ENCODE assay signal across 8 cellular contexts in genomic region chr11:119363874-119364590, GRCh38. TPM values are rescaled to one million over a fixed set of nuclear protein-coding genes. Genes with fewer than 3 reads are reported as not detected.
DNase-seq lines count a peak whose midpoint lies in the region; ATAC-seq, FAIRE-seq and TF ChIP-seq lines count a peak whose summit lies in the region.

No MANE protein-coding gene starts in this region.

- no peak for TF ChIP-seq CTCF in HFFc6 (IDR thresholded peaks at IDR 0.05)
- TF ChIP-seq CTCF in body of pancreas (IDR thresholded peaks at IDR 0.05): peak in 1 of 7 experiments; percentile 17

- TF ChIP-seq POLR2A in body of pancreas (IDR thresholded peaks at IDR 0.05): peak in 2 of 3 donors; percentile 41 to 44

- no peaks in the 10 kb centered on the region; the same call in 1 of the 2 replicates for H3K36me3 Mint-ChIP-seq in HFFc6 (ENCODE audit: low read depth)

- H3K4me1 ChIP-seq in BLaER1 (peaks cover 89% of the 10 kb centered on the region), body of pancreas (peaks cover 66% of the 10 kb centered on the region), small intestine (ENCODE audit: control insufficient read depth in 2 of 2, insufficient read depth in 1 of 2, low read depth in 1 of 2, low read length in 1 of 2) (peaks cover 7 to 10% of the 10 kb centered on the region in 2 donors)

- no peak for DNase-seq in HFFc6
- peak; percentile 24 for DNase-seq in T-helper 22 cell (ENCODE audit: low read depth)
- peak; percentile 64 to 77 (median 70) for DNase-seq in body of pancreas
- DNase-seq in iPS-NIHi7 (ENCODE audit: extremely low spot score): peak; percentile 87
- peak; percentile 71 for DNase-seq in small intestine

- H3K4me1 Mint-ChIP-seq in HFFc6 (ENCODE audit: low read depth): peaks cover 48% of the 10 kb centered on the region

- 2 to 20% methylated on average over 10 to 54 of the region's 88 CpGs for WGBS in body of pancreas, 2 donors
- 1 to 5% (median 3%) methylated on average over 30 to 88 of the region's 88 CpGs for WGBS in small intestine, 3 donors

- no peak for FAIRE-seq in small intestine (lab: Jason Lieb, UNC)

- no peak overlapping the region for H3K27ac Mint-ChIP-seq in HFFc6

- peak overlapping the region; percentile 78 for H3K4me3 Mint-ChIP-seq in HFFc6

- H3K27me3 ChIP-seq in BLaER1 (peaks cover 22% of the 10 kb centered on the region), body of pancreas (no peaks in the 10 kb centered on the region), small intestine (ENCODE audit: control insufficient read depth in 2 of 2, insufficient read depth in 2 of 2, low read length in 2 of 2) (no peaks in the 10 kb centered on the region)

- H4K20me1 ChIP-seq in BLaER1: 0 out of 2 replicates have a peak, but pooled peaks cover 8% of the 10 kb centered on the region

- no peaks in the 10 kb centered on the region for H3K9me3 ChIP-seq in BLaER1
- no peaks in the 10 kb centered on the region for H3K9me3 ChIP-seq in body of pancreas
- no peaks in the 10 kb centered on the region for H3K9me3 ChIP-seq in small intestine (ENCODE audit: control insufficient read depth, low read depth)

- intact Hi-C loops in body of pancreas (cut with DNase I): no loop called here

- H3K4me2 ChIP-seq in BLaER1: peak overlapping the region; percentile 83

- no peaks in the 10 kb centered on the region for H3K9me3 Mint-ChIP-seq in HFFc6

- peaks cover 8% of the 10 kb centered on the region for H3K27me3 Mint-ChIP-seq in HFFc6 (ENCODE audit: insufficient read depth)

- peaks cover under 1% of the 10 kb centered on the region; the same call in 1 of the 2 replicates for H3K36me3 ChIP-seq in BLaER1
- peaks cover 0 to under 1% of the 10 kb centered on the region in 2 donors for H3K36me3 ChIP-seq in body of pancreas (replicated peaks in 1 of 2; ENCODE audit: insufficient read depth in 1 of 2, low read depth in 2 of 2)
- H3K36me3 ChIP-seq in small intestine (ENCODE audit: control insufficient read depth in 2 of 2, insufficient read depth in 2 of 2, low read length in 2 of 2): peaks cover 0 to 3% of the 10 kb centered on the region in 2 donors

- H3K4me3 ChIP-seq in BLaER1 (peak overlapping the region; percentile 64), body of pancreas (peak overlapping the region in 1 of 2 donors; percentile 47), small intestine (ENCODE audit: low read depth in 1 of 2, low read length in 2 of 2) (peak overlapping the region; percentile 27 to 78)

- H3K27ac ChIP-seq in BLaER1 (0 out of 2 replicates have a peak overlapping the region, but pooled peaks have one; percentile 35), body of pancreas (peak overlapping the region; percentile 52 to 95 (median 82)), small intestine (ENCODE audit: low read depth in 1 of 2, low read length in 1 of 2) (peak overlapping the region; percentile 16 to 88)

- ATAC-seq in body of pancreas (peak; percentile 59), HG02885 (IDR thresholded peaks at IDR 0.05; ENCODE audit: poor library complexity, unreplicated experiment) (no peak), HG02938 (IDR thresholded peaks at IDR 0.05; ENCODE audit: unreplicated experiment) (no peak)

- H3K9ac ChIP-seq in BLaER1: no peak overlapping the region; the same call in 1 of the 2 replicates

RNA-seq across cellular contexts. Expression of gene USP2, which starts 17.5 kb away (rescaled TPM):
- total RNA-seq in HFFc6 (2021; fragmentation: NEBNext Ultra II Directional; extraction: Animal tissue kit (Norgen Biotek cat#: 25700)): under 1 TPM; 0.32 to 0.71 (median 0.49) TPM
- total RNA-seq in body of pancreas: 10 to 100 TPM in 1 of 2 donors, 1 to 10 TPM in 1; 3.9 to 19.4 TPM
- polyA plus RNA-seq in small intestine: 10 to 100 TPM in 2 of 3 donors, 1 to 10 TPM in 1; 5.2 to 19.5 (median 15.4) TPM

RNA-seq across cellular contexts. Expression of gene MFRP, which starts 17.5 kb away (rescaled TPM):
- total RNA-seq in HFFc6 (2021; fragmentation: NEBNext Ultra II Directional; extraction: Animal tissue kit (Norgen Biotek cat#: 25700)): not detected
- under 1 TPM in 1 of 2 donors, not detected in 1; 0.52 TPM for total RNA-seq in body of pancreas
- polyA plus RNA-seq in small intestine: under 1 TPM in 1 of 3 donors, not detected in 2; 0.03 TPM

RNA-seq across cellular contexts. Expression of gene C1QTNF5, which starts 23.3 kb away (rescaled TPM):
- 10 to 100 TPM in 5 of 6 experiments, 1 to 10 TPM in 1; 8.2 to 16.1 (median 15.1) TPM for total RNA-seq in HFFc6 (2021; fragmentation: NEBNext Ultra II Directional; extraction: Animal tissue kit (Norgen Biotek cat#: 25700))
- 10 to 100 TPM; 28.8 to 54.1 TPM for total RNA-seq in body of pancreas
- polyA plus RNA-seq in small intestine: 10 to 100 TPM in 1 of 3 donors, 1 to 10 TPM in 1, under 1 TPM in 1; 0.89 to 22.5 (median 7.3) TPM

RNA-seq across cellular contexts. Expression of gene RNF26, which starts 29.7 kb away (rescaled TPM):
- total RNA-seq in HFFc6 (2021; fragmentation: NEBNext Ultra II Directional; extraction: Animal tissue kit (Norgen Biotek cat#: 25700)): 10 to 100 TPM; 48.6 to 63.5 (median 52.7) TPM
- total RNA-seq in body of pancreas: 1 to 10 TPM; 5.7 to 9.2 TPM
- polyA plus RNA-seq in small intestine: 10 to 100 TPM in 1 of 3 donors, 1 to 10 TPM in 2; 6.5 to 27.3 (median 7.8) TPM

RNA-seq across cellular contexts. Expression of gene MCAM, which starts 47.1 kb away (rescaled TPM):
- 1 to 10 TPM; 1.8 to 7.7 (median 6.9) TPM for total RNA-seq in HFFc6 (2021; fragmentation: NEBNext Ultra II Directional; extraction: Animal tissue kit (Norgen Biotek cat#: 25700))
- 100 to 1,000 TPM in 1 of 2 donors, 10 to 100 TPM in 1; 75.0 to 205 TPM for total RNA-seq in body of pancreas
- polyA plus RNA-seq in small intestine: 10 to 100 TPM in 1 of 3 donors, 1 to 10 TPM in 2; 1.1 to 82.3 (median 2.7) TPM
